In genomic region chr16:75486666-75487313, GRCh38 we compare ENCODE assay signal across 11 cellular contexts. TPM values are rescaled to one million over a fixed set of nuclear protein-coding genes. Genes with fewer than 3 reads are reported as not detected.
DNase-seq lines count a peak whose midpoint lies in the region; ATAC-seq lines count a peak whose summit lies in the region.
"Had no signal": no experiment of that assay in that cellular context is flagged by ENCODE, and none has a peak within 500 bp of the region (broad histone marks: within the 10 kb centered on the region; RNA-seq: fewer than 3 reads in every experiment).

No MANE protein-coding gene starts in this region.

- no peaks in the 10 kb centered on the region for H3K9me3 ChIP-seq in BLaER1

- H3K4me1 ChIP-seq in BLaER1, result peaks cover 89% of the 10 kb centered on the region

- in situ Hi-C loops in KBM-7 (cut with MboI; ENCODE audit: low pct_unique_long_range_greater_than_20kb, low sequenced_read_pairs), result loop anchor here (25.0 kb wide), 1 partner anchor 276 kb away; no protein-coding TSS in a partner anchor

- peaks cover 86% of the 10 kb centered on the region for H4K20me1 ChIP-seq in BLaER1

- ATAC-seq in GM18909 (IDR thresholded peaks at IDR 0.05; ENCODE audit: poor library complexity, unreplicated experiment) (peak; percentile 58), HG02623 (IDR thresholded peaks at IDR 0.05; ENCODE audit: unreplicated experiment) (peak; percentile 44)
- ATAC-seq: K562 had no signal

- H3K9ac ChIP-seq in BLaER1, result peak overlapping the region; percentile 50; the same call in 1 of the 2 replicates

- peak overlapping the region; percentile 44; the same call in 1 of the 2 replicates for H3K4me3 ChIP-seq in BLaER1
- H3K4me3 ChIP-seq: K562, SK-N-MC had no signal

- H3K4me2 ChIP-seq in BLaER1, result peak overlapping the region; percentile 92

- DNase-seq in LHCN-M2 (ENCODE audit: low read depth), result peak; percentile 20
- no peak for DNase-seq in KBM-7
- no peak for DNase-seq in NCI-H1105 treated with DMSO at 0.1 percent for 48 hours (lab: John Stamatoyannopoulos, UW)
- DNase-seq in cortex of kidney (lab: John Stamatoyannopoulos, UW), result no peak
- DNase-seq in putamen (ENCODE audit: low spot score), result no peak

- H3K27ac ChIP-seq in BLaER1, result peak overlapping the region; percentile 72
- H3K27ac ChIP-seq: SK-N-MC had no signal

- peaks cover 64% of the 10 kb centered on the region for H3K36me3 ChIP-seq in BLaER1

- no peaks in the 10 kb centered on the region for H3K27me3 ChIP-seq in BLaER1

RNA-seq across cellular contexts. Expression of gene CHST6, which starts 8.5 kb away (rescaled TPM):
- total RNA-seq in LHCN-M2 (2014; rRNA removed), result 1.8 and 1.9 TPM in 2 replicates
- 0.05 TPM for polyA plus RNA-seq in LHCN-M2 (2012)

RNA-seq across cellular contexts. Expression of gene TMEM170A, which starts 22.3 kb away (rescaled TPM):
- total RNA-seq in LHCN-M2 (2014; rRNA removed), result 9.7 and 11.7 TPM in 2 replicates
- 4.4 TPM for polyA plus RNA-seq in LHCN-M2 (2012)

RNA-seq across cellular contexts. Expression of gene CHST5, which starts 49.1 kb away (rescaled TPM):
- total RNA-seq in LHCN-M2 (2014; rRNA removed), result not detected in 2 replicates
- polyA plus RNA-seq in LHCN-M2 (2012), result not detected
- total RNA-seq: esophagus mucosa had no signal

RNA-seq across cellular contexts. Expression of gene CFDP1, which starts 53.5 kb away (rescaled TPM):
- 57.5 and 63.3 TPM in 2 replicates for total RNA-seq in LHCN-M2 (2014; rRNA removed)
- polyA plus RNA-seq in LHCN-M2 (2012), result 53.1 TPM
